Comparison of ENCODE assay signal across 1 cellular context in the genomic region with DNA sequence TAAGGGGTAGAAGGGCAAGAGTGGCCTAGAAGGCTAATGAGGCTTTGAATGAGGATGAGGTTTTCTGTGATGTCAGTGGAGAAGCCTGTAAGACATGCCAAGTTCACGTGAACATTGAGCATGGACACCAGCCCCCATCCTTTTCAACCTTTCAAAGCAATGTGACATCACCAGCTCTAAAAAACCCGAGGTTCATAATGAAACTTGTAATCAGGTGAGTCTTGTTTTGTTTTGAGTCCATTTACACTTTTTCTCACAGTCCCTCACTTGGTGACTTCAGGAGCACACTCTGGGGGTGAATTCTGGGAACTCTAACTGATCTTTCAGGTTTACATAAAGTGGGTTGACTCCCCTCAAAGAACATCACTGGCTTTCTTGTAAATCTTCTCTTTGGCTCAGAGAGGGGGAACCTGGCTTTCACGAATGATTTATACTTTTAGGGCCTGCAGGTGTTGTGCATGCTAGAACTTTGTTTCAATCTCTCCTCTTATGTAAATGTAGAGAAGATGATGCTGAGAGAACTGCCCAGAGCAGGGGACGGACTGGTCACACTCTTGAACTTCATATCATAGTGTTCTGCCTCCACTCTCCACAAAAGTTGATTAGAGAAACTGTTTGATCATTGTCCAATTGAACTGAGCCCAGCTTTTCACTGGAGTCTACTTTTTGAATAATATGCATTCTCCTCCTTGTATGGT.
TF ChIP-seq lines count a peak whose summit lies in the region.

No MANE protein-coding gene starts in this region.

TF ChIP-seq in GM12878, 131 proteins besides CTCF, POLR2A, EP300 and RAD21 (continued from another document):
- TF ChIP-seq JUNB (IDR thresholded peaks at IDR 0.05) (peak; percentile 92), SMAD1 (IDR thresholded peaks at IDR 0.05; ENCODE audit: low read depth, partially characterized antibody) (no peak), CREB1 (IDR thresholded peaks at IDR 0.05; ENCODE audit: low read depth) (peak; percentile 88), TBL1XR1 (IDR thresholded peaks at IDR 0.05; ENCODE audit: low read depth, low read length) (no peak), BCL11A (IDR thresholded peaks at IDR 0.05; ENCODE audit: low read depth, low read length) (peak; percentile 69), TAF1 (IDR thresholded peaks at IDR 0.05; ENCODE audit: borderline replicate concordance, low read depth, low read length) (no peak)
- TF ChIP-seq, protein P1, sequence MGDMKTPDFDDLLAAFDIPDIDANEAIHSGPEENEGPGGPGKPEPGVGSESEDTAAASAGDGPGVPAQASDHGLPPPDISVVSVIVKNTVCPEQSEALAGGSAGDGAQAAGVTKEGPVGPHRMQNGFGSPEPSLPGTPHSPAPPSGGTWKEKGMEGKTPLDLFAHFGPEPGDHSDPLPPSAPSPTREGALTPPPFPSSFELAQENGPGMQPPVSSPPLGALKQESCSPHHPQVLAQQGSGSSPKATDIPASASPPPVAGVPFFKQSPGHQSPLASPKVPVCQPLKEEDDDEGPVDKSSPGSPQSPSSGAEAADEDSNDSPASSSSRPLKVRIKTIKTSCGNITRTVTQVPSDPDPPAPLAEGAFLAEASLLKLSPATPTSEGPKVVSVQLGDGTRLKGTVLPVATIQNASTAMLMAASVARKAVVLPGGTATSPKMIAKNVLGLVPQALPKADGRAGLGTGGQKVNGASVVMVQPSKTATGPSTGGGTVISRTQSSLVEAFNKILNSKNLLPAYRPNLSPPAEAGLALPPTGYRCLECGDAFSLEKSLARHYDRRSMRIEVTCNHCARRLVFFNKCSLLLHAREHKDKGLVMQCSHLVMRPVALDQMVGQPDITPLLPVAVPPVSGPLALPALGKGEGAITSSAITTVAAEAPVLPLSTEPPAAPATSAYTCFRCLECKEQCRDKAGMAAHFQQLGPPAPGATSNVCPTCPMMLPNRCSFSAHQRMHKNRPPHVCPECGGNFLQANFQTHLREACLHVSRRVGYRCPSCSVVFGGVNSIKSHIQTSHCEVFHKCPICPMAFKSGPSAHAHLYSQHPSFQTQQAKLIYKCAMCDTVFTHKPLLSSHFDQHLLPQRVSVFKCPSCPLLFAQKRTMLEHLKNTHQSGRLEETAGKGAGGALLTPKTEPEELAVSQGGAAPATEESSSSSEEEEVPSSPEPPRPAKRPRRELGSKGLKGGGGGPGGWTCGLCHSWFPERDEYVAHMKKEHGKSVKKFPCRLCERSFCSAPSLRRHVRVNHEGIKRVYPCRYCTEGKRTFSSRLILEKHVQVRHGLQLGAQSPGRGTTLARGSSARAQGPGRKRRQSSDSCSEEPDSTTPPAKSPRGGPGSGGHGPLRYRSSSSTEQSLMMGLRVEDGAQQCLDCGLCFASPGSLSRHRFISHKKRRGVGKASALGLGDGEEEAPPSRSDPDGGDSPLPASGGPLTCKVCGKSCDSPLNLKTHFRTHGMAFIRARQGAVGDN (IDR thresholded peaks at IDR 0.05), result 0 out of 2 replicates have a peak, but pooled peaks have one; percentile 48
TF ChIP-seq in GM12878: peak in this region for 20.
